ENCODE assay signal across 9 cellular contexts in the genomic region with DNA sequence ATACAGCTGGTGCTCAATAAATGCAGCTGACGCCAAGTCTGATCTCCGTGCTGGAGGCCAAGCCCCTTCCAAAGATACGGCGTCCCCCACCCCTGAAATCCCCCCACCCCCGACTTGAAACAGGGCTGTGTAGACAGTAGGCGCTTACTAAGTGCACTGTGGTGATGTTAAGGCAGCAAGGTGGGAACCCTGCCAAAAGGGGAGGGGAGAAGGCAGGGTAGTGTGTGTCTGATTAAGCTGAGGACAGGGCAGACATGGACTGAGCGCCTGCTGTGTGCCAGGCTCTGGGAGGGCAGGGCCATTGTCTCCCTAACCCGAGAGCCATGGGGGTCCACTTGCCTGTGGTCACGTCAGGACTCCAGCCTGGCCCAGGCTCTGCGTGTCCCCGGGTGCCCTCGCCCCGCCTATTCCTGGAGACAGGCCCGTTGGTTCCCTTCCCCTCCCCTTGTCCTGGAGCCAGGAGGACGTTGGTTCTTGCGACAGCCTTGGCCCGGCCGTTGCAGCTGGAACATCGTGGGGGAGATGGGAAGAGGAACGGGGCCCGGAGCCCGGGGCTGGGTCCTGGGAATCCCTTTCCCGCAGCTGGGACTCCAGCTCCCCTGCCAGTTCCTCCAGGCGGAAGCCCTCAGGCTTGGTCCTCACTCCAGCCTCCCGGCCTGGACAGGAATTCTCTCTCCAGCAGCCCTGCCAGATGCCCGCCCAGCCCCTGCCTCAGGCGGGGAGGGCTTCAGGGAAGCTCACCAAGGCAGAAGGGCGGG. TPM values are rescaled to one million over a fixed set of nuclear protein-coding genes. Genes with fewer than 3 reads are reported as not detected.
DNase-seq lines count a peak whose midpoint lies in the region; ATAC-seq, FAIRE-seq and TF ChIP-seq lines count a peak whose summit lies in the region.
"Had no signal": no experiment of that assay in that cellular context is flagged by ENCODE, and none has a peak within 500 bp of the region (broad histone marks: within the 10 kb centered on the region; RNA-seq: fewer than 3 reads in every experiment).

No MANE protein-coding gene starts in this region.

- no peaks in the 10 kb centered on the region for H3K9me3 ChIP-seq in astrocyte (ENCODE audit: insufficient read depth, low read depth, low read length)
- no peaks in the 10 kb centered on the region for H3K9me3 ChIP-seq in thoracic aorta

- no peaks in the 10 kb centered on the region for H4K20me1 ChIP-seq in astrocyte (ENCODE audit: insufficient read depth, low read length)

- peak overlapping the region; percentile 81 for H2AFZ ChIP-seq in astrocyte (ENCODE audit: low read depth, low read length)

- TF ChIP-seq CTCF in LNCaP clone FGC (IDR thresholded peaks at IDR 0.05; ENCODE audit: control insufficient read depth, extremely low read depth, insufficient read depth) (no peak), astrocyte (IDR thresholded peaks at IDR 0.05; ENCODE audit: insufficient read depth, low read depth, low read length) (no peak), thoracic aorta (IDR thresholded peaks at IDR 0.05) (no peak), nephron progenitor cell (IDR thresholded peaks at IDR 0.05) (no peak)

- H3K27ac ChIP-seq in astrocyte (ENCODE audit: low read depth, low read length): no peak overlapping the region
- peak overlapping the region; percentile 19 to 28 for H3K27ac ChIP-seq in thoracic aorta

- peaks cover 9% of the 10 kb centered on the region for H3K27me3 ChIP-seq in astrocyte (ENCODE audit: insufficient read depth, low read length)
- H3K27me3 ChIP-seq in thoracic aorta (replicated peaks; ENCODE audit: insufficient read depth): peaks cover 7% of the 10 kb centered on the region

- H3K4me2 ChIP-seq in astrocyte (ENCODE audit: low read length): peak overlapping the region; percentile 10

- H3K36me3 Mint-ChIP-seq in astrocyte (ENCODE audit: low read depth, unreplicated experiment) (no peaks in the 10 kb centered on the region), nephron progenitor cell (ENCODE audit: low read depth) (no peaks in the 10 kb centered on the region)
- H3K36me3 Mint-ChIP-seq: activated naive CD8-positive, alpha-beta T cell treated with anti-CD3 and anti-CD28 coated beads, Interleukin-2, amount 10 ng/mL, durations not matched to agents 7 days and 5 days had no signal

- ATAC-seq in thoracic aorta (ENCODE audit: insufficient number of reproducible peaks, low FRiP score, low read depth): peak; percentile 62

- H3K36me3 ChIP-seq in astrocyte (ENCODE audit: insufficient read depth, low read length) (no peaks in the 10 kb centered on the region), thoracic aorta (no peaks in the 10 kb centered on the region)

- FAIRE-seq in astrocyte (lab: Jason Lieb, UNC) (no peak), GM12891 (lab: Jason Lieb, UNC) (no peak)

- DNase-seq in AML-193 (lab: John Stamatoyannopoulos, UW) (peak; percentile 75 to 80), LNCaP clone FGC (ENCODE audit: low read depth) (peak; percentile 63), astrocyte (ENCODE audit: low read depth) (peak; percentile 40), islet precursor cell (peak; percentile 80), thoracic aorta (ENCODE audit: low spot score) (peak; percentile 61), NCI-H1436 (lab: John Stamatoyannopoulos, UW) (no peak), GM12891 (ENCODE audit: insufficient read length, low spot score) (no peak), nephron progenitor cell (no peak)
- DNase-seq: activated naive CD8-positive, alpha-beta T cell treated with anti-CD3 and anti-CD28 coated beads, Interleukin-2, amount 10 ng/mL, durations not matched to agents 7 days and 5 days had no signal

- peaks cover 14% of the 10 kb centered on the region for H3K27me3 Mint-ChIP-seq in astrocyte (ENCODE audit: low read depth, unreplicated experiment)
- peaks cover 24% of the 10 kb centered on the region for H3K27me3 Mint-ChIP-seq in nephron progenitor cell (ENCODE audit: low read depth, poor library complexity)

- H3K4me3 Mint-ChIP-seq in astrocyte (ENCODE audit: unreplicated experiment): no peak overlapping the region
- H3K4me3 Mint-ChIP-seq in nephron progenitor cell: no peak overlapping the region
- H3K4me3 Mint-ChIP-seq: activated naive CD8-positive, alpha-beta T cell treated with anti-CD3 and anti-CD28 coated beads, Interleukin-2, amount 10 ng/mL, durations not matched to agents 7 days and 5 days had no signal

- H3K4me3 ChIP-seq in LNCaP clone FGC (ENCODE audit: low read depth, low read length): no peak overlapping the region
- no peak overlapping the region for H3K4me3 ChIP-seq in astrocyte (ENCODE audit: insufficient read depth, low read depth, low read length)
- peak overlapping the region; percentile 48 for H3K4me3 ChIP-seq in thoracic aorta

- no peaks in the 10 kb centered on the region for H3K79me2 ChIP-seq in astrocyte (ENCODE audit: insufficient read depth, low read length)

- H3K4me1 Mint-ChIP-seq in astrocyte (ENCODE audit: low read depth, unreplicated experiment) (no peaks in the 10 kb centered on the region), nephron progenitor cell (peaks cover 23% of the 10 kb centered on the region)
- H3K4me1 Mint-ChIP-seq: activated naive CD8-positive, alpha-beta T cell treated with anti-CD3 and anti-CD28 coated beads, Interleukin-2, amount 10 ng/mL, durations not matched to agents 7 days and 5 days had no signal

- H3K27ac Mint-ChIP-seq in astrocyte (ENCODE audit: unreplicated experiment) (no peak overlapping the region), nephron progenitor cell (no peak overlapping the region)
- H3K27ac Mint-ChIP-seq: activated naive CD8-positive, alpha-beta T cell treated with anti-CD3 and anti-CD28 coated beads, Interleukin-2, amount 10 ng/mL, durations not matched to agents 7 days and 5 days had no signal

- H3K9me3 Mint-ChIP-seq in astrocyte (ENCODE audit: unreplicated experiment) (no peaks in the 10 kb centered on the region), nephron progenitor cell (no peaks in the 10 kb centered on the region)
- H3K9me3 Mint-ChIP-seq: activated naive CD8-positive, alpha-beta T cell treated with anti-CD3 and anti-CD28 coated beads, Interleukin-2, amount 10 ng/mL, durations not matched to agents 7 days and 5 days had no signal

- TF ChIP-seq POLR2A in GM12891 (IDR thresholded peaks at IDR 0.05; ENCODE audit: low read depth, low read length): no peak

- H3K9ac ChIP-seq in astrocyte (ENCODE audit: low read length): no peak overlapping the region

- no peaks in the 10 kb centered on the region for H3K4me1 ChIP-seq in astrocyte (ENCODE audit: insufficient read depth, low read length)
- H3K4me1 ChIP-seq in thoracic aorta (ENCODE audit: control insufficient read depth in 1 of 2, low read depth in 2 of 2): peaks cover 0 to 11% of the 10 kb centered on the region in 2 donors

TF ChIP-seq in GM12891, 5 proteins besides CTCF, POLR2A, EP300 and RAD21:
- no peak for TF ChIP-seq SPI1 (IDR thresholded peaks at IDR 0.05; ENCODE audit: low read depth, low read length)
- TF ChIP-seq PAX5 (IDR thresholded peaks at IDR 0.05; ENCODE audit: insufficient read depth, low read length, severe bottlenecking): no peak

RNA-seq across cellular contexts. Expression of a gene that starts 1.7 kb away (rescaled TPM):
- not detected in 2 replicates for total RNA-seq in astrocyte
- total RNA-seq in thoracic aorta: under 1 TPM in 1 of 2 donors, not detected in 1; 0.41 TPM
- not detected for polyA plus RNA-seq in GM12891 (2012; ENCODE audit: low read depth, missing spikeins)
- total RNA-seq: activated naive CD8-positive, alpha-beta T cell treated with anti-CD3 and anti-CD28 coated beads, Interleukin-2, amount 10 ng/mL, durations not matched to agents 7 days and 5 days had no signal

RNA-seq across cellular contexts. Expression of a gene that starts 9.1 kb away (rescaled TPM):
- total RNA-seq in astrocyte (0.59 and 0.65 TPM in 2 replicates), thoracic aorta (100 to 1,000 TPM; 472 to 781 TPM)
- 0.27 TPM for polyA plus RNA-seq in GM12891 (2012; ENCODE audit: low read depth, missing spikeins)

RNA-seq across cellular contexts. Expression of a gene that starts 9.6 kb away (rescaled TPM):
- total RNA-seq in astrocyte: not detected in 2 replicates
- total RNA-seq in thoracic aorta: not detected
- polyA plus RNA-seq in GM12891 (2012; ENCODE audit: low read depth, missing spikeins): not detected
- total RNA-seq: activated naive CD8-positive, alpha-beta T cell treated with anti-CD3 and anti-CD28 coated beads, Interleukin-2, amount 10 ng/mL, durations not matched to agents 7 days and 5 days had no signal

RNA-seq across cellular contexts. Expression of a gene that starts 22.8 kb away (rescaled TPM):
- 1.00 and 1.4 TPM in 2 replicates for total RNA-seq in astrocyte
- 1 to 10 TPM in 1 of 2 donors, not detected in 1; 1.1 TPM for total RNA-seq in thoracic aorta
- 0.10 TPM for polyA plus RNA-seq in GM12891 (2012; ENCODE audit: low read depth, missing spikeins)

RNA-seq across cellular contexts. Expression of a gene that starts 28.6 kb away (rescaled TPM):
- total RNA-seq in astrocyte (29.2 and 36.5 TPM in 2 replicates), thoracic aorta (not detected)
- polyA plus RNA-seq in GM12891 (2012; ENCODE audit: low read depth, missing spikeins): 0.15 TPM
- total RNA-seq: activated naive CD8-positive, alpha-beta T cell treated with anti-CD3 and anti-CD28 coated beads, Interleukin-2, amount 10 ng/mL, durations not matched to agents 7 days and 5 days had no signal

Comparison
In these comparisons a context has a peak if more than half of its experiments do, and no peak if none do; other contexts are left out.
1. DNase-seq: peak in AML-193 (2 of 2), LNCaP clone FGC (single experiment), astrocyte (single experiment), islet precursor cell (single experiment) and thoracic aorta (single experiment); none in NCI-H1436 (single experiment), GM12891 (single experiment) and nephron progenitor cell (single experiment).
2. RNA of a gene that starts 9.1 kb away (total RNA-seq): 472 to 781 TPM in thoracic aorta; 0.59 to 0.65 TPM in astrocyte; every median in the first group is over 100 times any median in the second.